Comparison of ENCODE assay signal across 1 cellular context in genomic region chr16:2267913-2268666, GRCh38.
TF ChIP-seq lines count a peak whose summit lies in the region.

RNPS1 (minus strand) TSS chr16:2268126; CDS start chr16:2264643, 3,483 bp downstream.

TF ChIP-seq in HepG2, 621 proteins besides CTCF, POLR2A, EP300 and RAD21 (continued from another document and continues in another):
- TF ChIP-seq ZNF160 (CRISPR knock-in tag; IDR thresholded peaks at IDR 0.05) (0 out of 2 replicates have a peak, but pooled peaks have one; percentile 84), ZBTB4 (CRISPR knock-in tag; IDR thresholded peaks at IDR 0.05; ENCODE audit: borderline replicate concordance) (0 out of 2 replicates have a peak, but pooled peaks have one; percentile 36), ZNF83 (CRISPR knock-in tag; IDR thresholded peaks at IDR 0.05; ENCODE audit: borderline replicate concordance) (no peak), ZFX (CRISPR knock-in tag; IDR thresholded peaks at IDR 0.05; ENCODE audit: low read depth) (peak; percentile 98), PCBP1 (IDR thresholded peaks at IDR 0.05; ENCODE audit: borderline replicate concordance, low read depth, low read length) (peak; percentile 89; the same call in 1 of the 2 replicates), NKX3-1 (CRISPR knock-in tag; IDR thresholded peaks at IDR 0.05) (peak; percentile 59; the same call in 1 of the 2 replicates), ELF4 (CRISPR knock-in tag; IDR thresholded peaks at IDR 0.05; ENCODE audit: borderline replicate concordance) (peak; percentile 97), NFIB (CRISPR knock-in tag; IDR thresholded peaks at IDR 0.05; ENCODE audit: borderline replicate concordance) (no peak), ZNF724P (CRISPR knock-in tag; IDR thresholded peaks at IDR 0.05; ENCODE audit: borderline replicate concordance) (0 out of 2 replicates have a peak, but pooled peaks have one; percentile 28), ZBTB43 (CRISPR knock-in tag; conservative IDR thresholded peaks at IDR 0.05) (0 out of 2 replicates have a peak, but pooled peaks have one; percentile 13), CHCHD3 (CRISPR knock-in tag; IDR thresholded peaks at IDR 0.05) (peak; percentile 44), PLSCR1 (CRISPR knock-in tag; IDR thresholded peaks at IDR 0.05; ENCODE audit: borderline replicate concordance) (no peak), ZNF570 (CRISPR knock-in tag; IDR thresholded peaks at IDR 0.05; ENCODE audit: borderline replicate concordance) (no peak), ZNF660 (CRISPR knock-in tag; IDR thresholded peaks at IDR 0.05; ENCODE audit: borderline replicate concordance, low read depth) (no peak), PAX8 (CRISPR knock-in tag; IDR thresholded peaks at IDR 0.05; ENCODE audit: borderline replicate concordance) (peak; percentile 69; the same call in 1 of the 2 replicates), FOXK2 (IDR thresholded peaks at IDR 0.05) (no peak), SMAD9 (CRISPR knock-in tag; IDR thresholded peaks at IDR 0.05) (no peak), MEF2D (CRISPR knock-in tag; IDR thresholded peaks at IDR 0.05) (peak; percentile 79; the same call in 1 of the 2 replicates), FOXM1 (CRISPR knock-in tag; IDR thresholded peaks at IDR 0.05) (no peak), PBX2 (CRISPR knock-in tag; IDR thresholded peaks at IDR 0.05) (no peak), MIER3 (CRISPR knock-in tag; IDR thresholded peaks at IDR 0.05; ENCODE audit: borderline replicate concordance) (peak; percentile 65; the same call in 1 of the 2 replicates), HNRNPH1 (optimal IDR thresholded peaks at IDR 0.05; ENCODE audit: low read depth, low read length) (no peak), SNAI1 (CRISPR knock-in tag; IDR thresholded peaks at IDR 0.05; ENCODE audit: borderline replicate concordance) (no peak), IRF2 (CRISPR knock-in tag; IDR thresholded peaks at IDR 0.05) (peak; percentile 70), KLF9 (CRISPR knock-in tag; IDR thresholded peaks at IDR 0.05; ENCODE audit: low read depth) (no peak), REPIN1 (CRISPR knock-in tag; IDR thresholded peaks at IDR 0.05; ENCODE audit: borderline replicate concordance, low read depth) (peak; percentile 83), ZNF260 (CRISPR knock-in tag; IDR thresholded peaks at IDR 0.05; ENCODE audit: borderline replicate concordance, low read depth) (peak; percentile 78; the same call in 1 of the 2 replicates), CEBPZ (IDR thresholded peaks at IDR 0.05; ENCODE audit: low read length) (no peak), MYC (CRISPR knock-in tag; IDR thresholded peaks at IDR 0.05; ENCODE audit: borderline replicate concordance) (peak; percentile 99), SSRP1 (CRISPR knock-in tag; IDR thresholded peaks at IDR 0.05) (no peak), AKAP8 (CRISPR knock-in tag; IDR thresholded peaks at IDR 0.05) (no peak; the same call in 1 of the 2 replicates), FOXP4 (CRISPR knock-in tag; IDR thresholded peaks at IDR 0.05) (peak; percentile 43; the same call in 1 of the 2 replicates), ZBTB39 (CRISPR knock-in tag; IDR thresholded peaks at IDR 0.05) (no peak), HNF4G (IDR thresholded peaks at IDR 0.05; ENCODE audit: borderline replicate concordance, low read depth, low read length) (no peak), HNF4G (CRISPR knock-in tag; IDR thresholded peaks at IDR 0.05; ENCODE audit: borderline replicate concordance, low read depth) (peak; percentile 65; the same call in 1 of the 2 replicates), KLF12 (CRISPR knock-in tag; IDR thresholded peaks at IDR 0.05; ENCODE audit: borderline replicate concordance) (peak; percentile 55), ZNF747 (CRISPR knock-in tag; IDR thresholded peaks at IDR 0.05; ENCODE audit: borderline replicate concordance) (no peak; the same call in 1 of the 2 replicates), ZNF136 (CRISPR knock-in tag; IDR thresholded peaks at IDR 0.05; ENCODE audit: low read depth) (peak; percentile 31; the same call in 1 of the 2 replicates), ZNF331 (CRISPR knock-in tag; IDR thresholded peaks at IDR 0.05) (peak; percentile 45; the same call in 1 of the 2 replicates), ZFP1 (CRISPR knock-in tag; IDR thresholded peaks at IDR 0.05) (no peak), ZUFSP (CRISPR knock-in tag; IDR thresholded peaks at IDR 0.05; ENCODE audit: borderline replicate concordance) (no peak), ZFP36L2 (CRISPR knock-in tag; IDR thresholded peaks at IDR 0.05) (no peak), ETS1 (CRISPR knock-in tag; IDR thresholded peaks at IDR 0.05) (0 out of 2 replicates have a peak, but pooled peaks have one; percentile 53)
